Comparison of ENCODE assay signal across 15 cellular contexts in genomic region chr5:31748502-31749172, GRCh38.
A peak's percentile ranks its signal among the peaks of the same experiment; 100 is the strongest.
DNase-seq lines count a peak whose midpoint lies in the region; ATAC-seq and TF ChIP-seq lines count a peak whose summit lies in the region.
"Had no signal": no experiment of that assay in that cellular context is flagged by ENCODE, and none has a peak within 500 bp of the region (broad histone marks: within the 10 kb centered on the region; RNA-seq: fewer than 3 reads in every experiment).

No MANE protein-coding gene starts in this region.

- H3K79me2 ChIP-seq in trophoblast cell (ENCODE audit: control insufficient read depth, insufficient read depth, low read length, poor library complexity): no peaks in the 10 kb centered on the region

- no peak for TF ChIP-seq CTCF in Peyer's patch (IDR thresholded peaks at IDR 0.05)

- CTCF ChIA-PET in activated CD4-positive, alpha-beta T cell treated with anti-CD3 and anti-CD28 coated beads for 36 hours (lab: Charles Lee): interaction anchor here (0.6 kb wide), 1 partner anchor 94 kb away, joined by 3 read pairs; no protein-coding TSS in a partner anchor

- H4K91ac ChIP-seq in trophoblast cell (ENCODE audit: low read depth, low read length): no peak overlapping the region

- H3K4me1 Mint-ChIP-seq in activated CD4-positive, alpha-beta T cell treated with anti-CD3 and anti-CD28 coated beads for 36 hours: no peaks in the 10 kb centered on the region
- H3K4me1 Mint-ChIP-seq: B cell had no signal

- peaks cover 3% of the 10 kb centered on the region for H3K27me3 Mint-ChIP-seq in activated CD4-positive, alpha-beta T cell treated with anti-CD3 and anti-CD28 coated beads for 36 hours

- H3K9me3 Mint-ChIP-seq in activated CD4-positive, alpha-beta T cell treated with anti-CD3 and anti-CD28 coated beads for 36 hours (ENCODE audit: low read depth): no peaks in the 10 kb centered on the region
- H3K9me3 Mint-ChIP-seq: CD4-positive, alpha-beta T cell had no signal

- H3K4me1 ChIP-seq in trophoblast cell (ENCODE audit: control insufficient read depth in 1 of 2, insufficient read depth in 2 of 2, low read length in 2 of 2) (no peaks in the 10 kb centered on the region), Peyer's patch (no peaks in the 10 kb centered on the region)

- H3K18ac ChIP-seq in trophoblast cell (ENCODE audit: low read length): no peak overlapping the region

- H2AFZ ChIP-seq in trophoblast cell (ENCODE audit: insufficient read depth, low read length, poor library complexity): no peak overlapping the region
- H2AFZ ChIP-seq: GM23248 had no signal

- no peak overlapping the region for H2BK5ac ChIP-seq in trophoblast cell (ENCODE audit: low read depth, low read length, poor library complexity)

- no peak overlapping the region for H2BK120ac ChIP-seq in trophoblast cell (ENCODE audit: insufficient read depth, low read length, poor library complexity)

- intact Hi-C loops in Right ventricle myocardium superior (cut with DNase I) (no loop called here), cardiac septum (cut with DNase I) (no loop called here), left ventricle myocardium superior (cut with micrococcal nuclease) (no loop called here)
- intact Hi-C loops in activated CD4-positive, alpha-beta T cell treated with anti-CD3 and anti-CD28 coated beads for 36 hours (cut with DNase I, micrococcal nuclease): no loop called here

- H3K4ac ChIP-seq in trophoblast cell (ENCODE audit: low read depth, low read length): no peak overlapping the region

- H4K12ac ChIP-seq in trophoblast cell (ENCODE audit: low read depth, low read length): no peak overlapping the region

- no peak overlapping the region for H3K14ac ChIP-seq in trophoblast cell (ENCODE audit: low read length)

- no peaks in the 10 kb centered on the region for H3K79me1 ChIP-seq in trophoblast cell (ENCODE audit: low read length)

- no peak overlapping the region for H3K27ac ChIP-seq in trophoblast cell (ENCODE audit: low read depth, low read length)
- no peak overlapping the region for H3K27ac ChIP-seq in Peyer's patch
- H3K27ac ChIP-seq: GM23248 had no signal

- H2BK12ac ChIP-seq in trophoblast cell (ENCODE audit: low read length): no peak overlapping the region

- H2AK5ac ChIP-seq in trophoblast cell (ENCODE audit: low read length): no peak overlapping the region

- WGBS in trophoblast cell (ENCODE audit: extremely low coverage, insufficient coverage, insufficient read length): no CpG with 5 or more reads among the region's 3 CpGs

- no peak overlapping the region for H3K4me2 ChIP-seq in trophoblast cell (ENCODE audit: low read length)

- H3K9me3 ChIP-seq in trophoblast cell (ENCODE audit: insufficient read depth, low read depth, low read length) (no peaks in the 10 kb centered on the region), Peyer's patch (no peaks in the 10 kb centered on the region)

- H3K36me3 Mint-ChIP-seq in activated CD4-positive, alpha-beta T cell treated with anti-CD3 and anti-CD28 coated beads for 36 hours (ENCODE audit: low read depth): no peaks in the 10 kb centered on the region

- no peak for DNase-seq in Right ventricle myocardium superior
- no peak for DNase-seq in cardiac septum (ENCODE audit: low spot score)
- no peak for DNase-seq in left ventricle myocardium superior
- DNase-seq in trophoblast cell: no peak
- no peak for DNase-seq in activated CD4-positive, alpha-beta T cell treated with anti-CD3 and anti-CD28 coated beads for 36 hours
- no peak for DNase-seq in Peyer's patch
- DNase-seq: 8988T; C1 segment of cervical spinal cord; Calu3; CD4-positive, alpha-beta T cell; DMS 273 treated with DMSO at 0.1 percent for 48 hours; GM23248 had no signal

- H3K36me3 ChIP-seq in trophoblast cell (ENCODE audit: control insufficient read depth in 1 of 2, insufficient read depth in 2 of 2, low read length in 2 of 2) (no peaks in the 10 kb centered on the region), Peyer's patch (no peaks in the 10 kb centered on the region)

- POLR2A ChIA-PET in activated CD4-positive, alpha-beta T cell treated with anti-CD3 and anti-CD28 coated beads for 36 hours (lab: Charles Lee): no interaction called here

- no peak overlapping the region for H3K4me3 Mint-ChIP-seq in activated CD4-positive, alpha-beta T cell treated with anti-CD3 and anti-CD28 coated beads for 36 hours
- H3K4me3 Mint-ChIP-seq: B cell; CD4-positive, alpha-beta T cell had no signal

- H4K8ac ChIP-seq in trophoblast cell (ENCODE audit: low read depth, low read length): no peak overlapping the region

- H3K27ac Mint-ChIP-seq in activated CD4-positive, alpha-beta T cell treated with anti-CD3 and anti-CD28 coated beads for 36 hours: no peak overlapping the region
- H3K27ac Mint-ChIP-seq: B cell; CD4-positive, alpha-beta T cell had no signal

- H3K9ac ChIP-seq in trophoblast cell (ENCODE audit: low read length): peak overlapping the region; percentile 54
- H3K9ac ChIP-seq: GM23248 had no signal

- no peaks in the 10 kb centered on the region for H3K27me3 ChIP-seq in trophoblast cell (ENCODE audit: insufficient read depth, low read length)
- no peaks in the 10 kb centered on the region for H3K27me3 ChIP-seq in Peyer's patch

- peak; percentile 82 for ATAC-seq in Right ventricle myocardium superior (ENCODE audit: poor library complexity)
- ATAC-seq in left ventricle myocardium superior: peak; percentile 88
- ATAC-seq in activated CD4-positive, alpha-beta T cell treated with anti-CD3 and anti-CD28 coated beads for 36 hours: no peak
- ATAC-seq in GM19463 (IDR thresholded peaks at IDR 0.05; ENCODE audit: unreplicated experiment): no peak
- ATAC-seq: HCT116 had no signal

- H3K4me3 ChIP-seq in trophoblast cell (ENCODE audit: low read depth, low read length) (no peak overlapping the region), Peyer's patch (no peak overlapping the region)
- H3K4me3 ChIP-seq: GM23248 had no signal

- no peak overlapping the region for H3K23ac ChIP-seq in trophoblast cell (ENCODE audit: low read length)

- no peak for TF ChIP-seq POLR2A in Peyer's patch (IDR thresholded peaks at IDR 0.05)

Comparison
In these comparisons a context has a peak if more than half of its experiments do, and no peak if none do; other contexts are left out.
1. ATAC-seq: peak in Right ventricle myocardium superior (single experiment) and left ventricle myocardium superior (single experiment); none in activated CD4-positive, alpha-beta T cell treated with anti-CD3 and anti-CD28 coated beads for 36 hours (single experiment) and GM19463 (single experiment).